Comparison of ENCODE assay signal across 16 cellular contexts in genomic region chr17:77481476-77482374, GRCh38.
A peak's percentile ranks its signal among the peaks of the same experiment; 100 is the strongest.
DNase-seq lines count a peak whose midpoint lies in the region; ATAC-seq and TF ChIP-seq lines count a peak whose summit lies in the region.
"Had no signal": no experiment of that assay in that cellular context is flagged by ENCODE, and none has a peak within 500 bp of the region (broad histone marks: within the 10 kb centered on the region; RNA-seq: fewer than 3 reads in every experiment).

No MANE protein-coding gene starts in this region.

- H3K36me3 Mint-ChIP-seq in activated CD8-positive, alpha-beta T cell treated with anti-CD3 and anti-CD28 coated beads for 36 hours (ENCODE audit: low read depth) = peaks cover 41% of the 10 kb centered on the region
- peaks cover 42% of the 10 kb centered on the region for H3K36me3 Mint-ChIP-seq in activated CD8-positive, alpha-beta T cell treated with anti-CD3 and anti-CD28 coated beads, Interleukin-2, amount 10 ng/mL, durations not matched to agents 7 days and 5 days (ENCODE audit: low read depth)
- H3K36me3 Mint-ChIP-seq in glutamatergic neuron (ENCODE audit: unreplicated experiment) (peaks cover 5% of the 10 kb centered on the region), progenitor cell of endocrine pancreas (ENCODE audit: insufficient read depth) (peaks cover 3% of the 10 kb centered on the region)

- peak overlapping the region; percentile 13 for H3K9ac ChIP-seq in NT2/D1 (ENCODE audit: insufficient read length, low read depth)

- H3K9me3 Mint-ChIP-seq in activated CD8-positive, alpha-beta T cell treated with anti-CD3 and anti-CD28 coated beads for 36 hours = no peaks in the 10 kb centered on the region
- no peaks in the 10 kb centered on the region for H3K9me3 Mint-ChIP-seq in activated CD8-positive, alpha-beta T cell treated with anti-CD3 and anti-CD28 coated beads, Interleukin-2, amount 10 ng/mL, durations not matched to agents 7 days and 5 days (ENCODE audit: insufficient read depth)
- H3K9me3 Mint-ChIP-seq in glutamatergic neuron (ENCODE audit: unreplicated experiment) = peaks cover 16% of the 10 kb centered on the region
- no peaks in the 10 kb centered on the region for H3K9me3 Mint-ChIP-seq in progenitor cell of endocrine pancreas (ENCODE audit: low read depth)
- H3K9me3 Mint-ChIP-seq: activated CD4-positive, alpha-beta T cell treated with anti-CD3 and anti-CD28 coated beads, Interleukin-2, amount 10 ng/mL, durations not matched to agents 7 days and 5 days; activated T-helper 17 cell treated with anti-CD3 and anti-CD28 coated beads, Interleukin-2, amount 50 U/mL, for 72 hours had no signal

- peaks cover 36% of the 10 kb centered on the region for H3K4me1 ChIP-seq in NT2/D1 (ENCODE audit: insufficient read depth, insufficient read length)
- H3K4me1 ChIP-seq in sigmoid colon = peaks cover 3 to 74% (median 64%) of the 10 kb centered on the region in 4 donors

- no peaks in the 10 kb centered on the region for H3K27me3 ChIP-seq in NT2/D1 (ENCODE audit: insufficient read depth, insufficient read length)
- H3K27me3 ChIP-seq in sigmoid colon = no peaks in the 10 kb centered on the region
- H3K27me3 ChIP-seq: breast epithelium had no signal

- TF ChIP-seq CTCF in activated CD8-positive, alpha-beta T cell treated with anti-CD3 and anti-CD28 coated beads for 36 hours (IDR thresholded peaks at IDR 0.05) = no peak
- TF ChIP-seq CTCF in glutamatergic neuron (IDR thresholded peaks at IDR 0.05; ENCODE audit: partially characterized antibody, unreplicated experiment) (no peak), sigmoid colon (IDR thresholded peaks at IDR 0.05) (no peak), progenitor cell of endocrine pancreas (IDR thresholded peaks at IDR 0.05; ENCODE audit: unreplicated experiment) (no peak)

- no peak for DNase-seq in activated CD8-positive, alpha-beta T cell treated with anti-CD3 and anti-CD28 coated beads for 36 hours
- no peak for DNase-seq in activated CD8-positive, alpha-beta T cell treated with anti-CD3 and anti-CD28 coated beads, Interleukin-2, amount 10 ng/mL, durations not matched to agents 7 days and 5 days
- DNase-seq in NT2/D1 (ENCODE audit: low read depth, low spot score) = no peak
- DNase-seq in glutamatergic neuron = peak; percentile 13
- DNase-seq in sigmoid colon = no peak
- DNase-seq in retina = no peak
- no peak for DNase-seq in progenitor cell of endocrine pancreas (ENCODE audit: low spot score, unreplicated experiment)
- DNase-seq: activated CD4-positive, alpha-beta T cell treated with anti-CD3 and anti-CD28 coated beads, Interleukin-2, amount 10 ng/mL, durations not matched to agents 7 days and 5 days; GOT3; NCI-H1436; NCI-H446 treated with DMSO at 0.1 percent for 48 hours; stimulated activated naive CD4-positive, alpha-beta T cell treated with Interleukin-2 at 50 U/mL for 16 hours had no signal

- no peaks in the 10 kb centered on the region for H3K9me3 ChIP-seq in NT2/D1 (ENCODE audit: insufficient read depth, low read length)
- no peaks in the 10 kb centered on the region for H3K9me3 ChIP-seq in sigmoid colon
- H3K9me3 ChIP-seq: breast epithelium had no signal

- no peak overlapping the region for H3K4me3 Mint-ChIP-seq in activated CD8-positive, alpha-beta T cell treated with anti-CD3 and anti-CD28 coated beads for 36 hours
- no peak overlapping the region for H3K4me3 Mint-ChIP-seq in activated CD8-positive, alpha-beta T cell treated with anti-CD3 and anti-CD28 coated beads, Interleukin-2, amount 10 ng/mL, durations not matched to agents 7 days and 5 days
- peak overlapping the region; percentile 10 for H3K4me3 Mint-ChIP-seq in glutamatergic neuron (ENCODE audit: unreplicated experiment)
- no peak overlapping the region for H3K4me3 Mint-ChIP-seq in progenitor cell of endocrine pancreas (ENCODE audit: low read depth)
- H3K4me3 Mint-ChIP-seq: activated CD4-positive, alpha-beta T cell treated with anti-CD3 and anti-CD28 coated beads, Interleukin-2, amount 10 ng/mL, durations not matched to agents 7 days and 5 days; activated T-helper 17 cell treated with anti-CD3 and anti-CD28 coated beads, Interleukin-2, amount 50 U/mL, for 72 hours had no signal

- WGBS in sigmoid colon, 2 donors = 93 to 95% methylated on average over 35 of the region's 35 CpGs

- CTCF ChIA-PET in activated CD8-positive, alpha-beta T cell treated with anti-CD3 and anti-CD28 coated beads for 36 hours (lab: Charles Lee) = interaction anchor here (0.9 to 1.6 kb wide), 6 partner anchors 13 to 148 kb away, joined by 3 to 10 read pairs (median 4); no protein-coding TSS in a partner anchor
- CTCF ChIA-PET in activated CD8-positive, alpha-beta T cell treated with anti-CD3 and anti-CD28 coated beads, Interleukin-2, amount 10 ng/mL, durations not matched to agents 7 days and 5 days (lab: Charles Lee) = interaction anchor here (1.0 to 1.3 kb wide), 2 partner anchors 52 kb away, joined by 3 to 4 read pairs; no protein-coding TSS in a partner anchor

- peaks cover 66% of the 10 kb centered on the region for H3K36me3 ChIP-seq in NT2/D1 (ENCODE audit: insufficient read depth, insufficient read length, low read length)
- H3K36me3 ChIP-seq in sigmoid colon = peaks cover 6 to 23% (median 17%) of the 10 kb centered on the region in 4 donors

- H3K27ac ChIP-seq in sigmoid colon = peak overlapping the region; percentile 85 to 92 (median 91)

- peaks cover 45% of the 10 kb centered on the region for H3K4me1 Mint-ChIP-seq in activated CD8-positive, alpha-beta T cell treated with anti-CD3 and anti-CD28 coated beads for 36 hours (ENCODE audit: low read depth)
- peaks cover 36% of the 10 kb centered on the region for H3K4me1 Mint-ChIP-seq in activated CD8-positive, alpha-beta T cell treated with anti-CD3 and anti-CD28 coated beads, Interleukin-2, amount 10 ng/mL, durations not matched to agents 7 days and 5 days (ENCODE audit: low read depth)
- H3K4me1 Mint-ChIP-seq in glutamatergic neuron (ENCODE audit: low read depth, unreplicated experiment) = peaks cover 33% of the 10 kb centered on the region
- H3K4me1 Mint-ChIP-seq in progenitor cell of endocrine pancreas (ENCODE audit: low read depth) = peaks cover 20% of the 10 kb centered on the region

- POLR2A ChIA-PET in activated CD8-positive, alpha-beta T cell treated with anti-CD3 and anti-CD28 coated beads for 36 hours (lab: Charles Lee) = interaction anchor here (0.6 to 1.8 kb wide), 6 partner anchors 9 to 88 kb away, joined by 3 to 6 read pairs (median 4); no protein-coding TSS in a partner anchor
- POLR2A ChIA-PET in activated CD8-positive, alpha-beta T cell treated with anti-CD3 and anti-CD28 coated beads, Interleukin-2, amount 10 ng/mL, durations not matched to agents 7 days and 5 days (lab: Charles Lee) = no interaction called here

- H3K27ac Mint-ChIP-seq in activated CD8-positive, alpha-beta T cell treated with anti-CD3 and anti-CD28 coated beads for 36 hours = peak overlapping the region; percentile 85
- H3K27ac Mint-ChIP-seq in activated CD8-positive, alpha-beta T cell treated with anti-CD3 and anti-CD28 coated beads, Interleukin-2, amount 10 ng/mL, durations not matched to agents 7 days and 5 days = no peak overlapping the region
- H3K27ac Mint-ChIP-seq in glutamatergic neuron (ENCODE audit: unreplicated experiment) (peak overlapping the region; percentile 49), progenitor cell of endocrine pancreas (no peak overlapping the region)
- H3K27ac Mint-ChIP-seq: activated CD4-positive, alpha-beta T cell treated with anti-CD3 and anti-CD28 coated beads, Interleukin-2, amount 10 ng/mL, durations not matched to agents 7 days and 5 days; activated T-helper 17 cell treated with anti-CD3 and anti-CD28 coated beads, Interleukin-2, amount 50 U/mL, for 72 hours had no signal

- ATAC-seq in activated CD8-positive, alpha-beta T cell treated with anti-CD3 and anti-CD28 coated beads for 36 hours = no peak
- no peak for ATAC-seq in activated CD8-positive, alpha-beta T cell treated with anti-CD3 and anti-CD28 coated beads, Interleukin-2, amount 10 ng/mL, durations not matched to agents 7 days and 5 days
- ATAC-seq in GM18519 (IDR thresholded peaks at IDR 0.05; ENCODE audit: low FRiP score, unreplicated experiment) = no peak
- ATAC-seq: activated T-helper 17 cell treated with anti-CD3 and anti-CD28 coated beads, Interleukin-2, amount 50 U/mL, for 72 hours; right cardiac atrium had no signal

- no peak for TF ChIP-seq POLR2A in sigmoid colon (IDR thresholded peaks at IDR 0.05)

- H3K4me3 ChIP-seq in NT2/D1 (ENCODE audit: insufficient read length, low read depth) (no peak overlapping the region), sigmoid colon (no peak overlapping the region)
- H3K4me3 ChIP-seq: breast epithelium had no signal

- no peaks in the 10 kb centered on the region for H3K27me3 Mint-ChIP-seq in activated CD8-positive, alpha-beta T cell treated with anti-CD3 and anti-CD28 coated beads for 36 hours
- no peaks in the 10 kb centered on the region for H3K27me3 Mint-ChIP-seq in activated CD8-positive, alpha-beta T cell treated with anti-CD3 and anti-CD28 coated beads, Interleukin-2, amount 10 ng/mL, durations not matched to agents 7 days and 5 days (ENCODE audit: low read depth)
- H3K27me3 Mint-ChIP-seq in glutamatergic neuron (ENCODE audit: unreplicated experiment) (peaks cover 24% of the 10 kb centered on the region), progenitor cell of endocrine pancreas (no peaks in the 10 kb centered on the region)
- H3K27me3 Mint-ChIP-seq: activated CD4-positive, alpha-beta T cell treated with anti-CD3 and anti-CD28 coated beads, Interleukin-2, amount 10 ng/mL, durations not matched to agents 7 days and 5 days; activated T-helper 17 cell treated with anti-CD3 and anti-CD28 coated beads, Interleukin-2, amount 50 U/mL, for 72 hours had no signal

- intact Hi-C loops in activated CD8-positive, alpha-beta T cell treated with anti-CD3 and anti-CD28 coated beads for 36 hours (cut with micrococcal nuclease) = no loop called here
- intact Hi-C loops in sigmoid colon (cut with DNase I) = no loop called here

- no peak for TF ChIP-seq EP300 in sigmoid colon (IDR thresholded peaks at IDR 0.05)

Comparison
In these comparisons a context has a peak if more than half of its experiments do, and no peak if none do; other contexts are left out.
1. H3K27ac Mint-ChIP-seq: peak in activated CD8-positive, alpha-beta T cell treated with anti-CD3 and anti-CD28 coated beads for 36 hours (single experiment) and glutamatergic neuron (single experiment); none in activated CD8-positive, alpha-beta T cell treated with anti-CD3 and anti-CD28 coated beads, Interleukin-2, amount 10 ng/mL, durations not matched to agents 7 days and 5 days (single experiment) and progenitor cell of endocrine pancreas (single experiment).